ENCODE assay signal across 9 cellular contexts in the genomic region with DNA sequence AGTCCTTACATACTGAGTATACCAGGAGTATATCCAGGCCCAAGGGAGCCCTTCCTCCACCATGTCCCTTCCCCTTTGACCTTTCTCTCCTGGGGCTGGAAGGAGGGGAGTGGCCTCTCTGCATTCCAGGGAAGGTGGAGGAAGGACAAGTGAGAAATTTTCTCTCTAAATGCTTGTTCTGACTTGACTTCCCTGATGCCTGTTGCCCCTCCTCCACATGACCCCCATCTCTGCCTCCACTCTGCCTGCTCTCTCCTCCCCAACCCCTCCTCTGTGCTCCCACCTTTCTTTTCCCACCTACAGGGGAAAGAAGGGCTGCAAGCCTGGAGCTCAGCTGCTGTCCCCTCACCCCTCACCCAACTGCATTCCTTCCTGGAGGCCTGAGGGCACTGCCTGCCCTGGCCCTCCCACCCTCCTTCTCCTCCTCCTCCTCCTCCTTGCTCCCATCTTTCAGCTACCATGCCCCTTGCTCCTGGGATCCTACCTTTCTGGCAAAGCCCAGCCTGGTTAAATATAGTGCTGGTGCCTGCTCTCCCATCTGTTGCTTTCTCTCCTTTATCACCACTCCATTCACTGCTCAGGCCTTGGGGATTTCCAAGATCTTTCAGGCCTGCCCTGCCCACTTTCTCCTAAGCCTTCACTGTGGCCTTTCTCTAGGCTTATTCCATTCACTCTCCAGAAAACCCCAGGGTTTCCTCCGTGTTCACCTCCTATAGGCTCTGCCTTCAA. TPM values are rescaled to one million over a fixed set of nuclear protein-coding genes. Genes with fewer than 3 reads are reported as not detected.
DNase-seq lines count a peak whose midpoint lies in the region; ATAC-seq and TF ChIP-seq lines count a peak whose summit lies in the region.
"Had no signal": no experiment of that assay in that cellular context is flagged by ENCODE, and none has a peak within 500 bp of the region (broad histone marks: within the 10 kb centered on the region; RNA-seq: fewer than 3 reads in every experiment).

No MANE protein-coding gene starts in this region.

- peaks cover 6 to 19% (median 10%) of the 10 kb centered on the region in 4 donors for H3K4me1 ChIP-seq in transverse colon

- no peak for ATAC-seq in activated naive CD8-positive, alpha-beta T cell treated with anti-CD3 and anti-CD28 coated beads, Interleukin-2, amount 10 ng/mL, durations not matched to agents 7 days and 5 days (ENCODE audit: low read depth)

- TF ChIP-seq CTCF in transverse colon (IDR thresholded peaks at IDR 0.05), result no peak

- no peak for TF ChIP-seq POLR2A in transverse colon (IDR thresholded peaks at IDR 0.05)

- POLR2A ChIA-PET in activated naive CD8-positive, alpha-beta T cell treated with anti-CD3 and anti-CD28 coated beads, Interleukin-2, amount 10 ng/mL, durations not matched to agents 7 days and 5 days (lab: Charles Lee), result no interaction called here

- no peaks in the 10 kb centered on the region for H3K9me3 ChIP-seq in transverse colon

- no peaks in the 10 kb centered on the region for H3K4me1 Mint-ChIP-seq in activated naive CD8-positive, alpha-beta T cell treated with anti-CD3 and anti-CD28 coated beads, Interleukin-2, amount 10 ng/mL, durations not matched to agents 7 days and 5 days
- no peaks in the 10 kb centered on the region for H3K4me1 Mint-ChIP-seq in activated naive CD8-positive, alpha-beta T cell treated with anti-CD3 and anti-CD28 coated beads for 36 hours

- intact Hi-C loops in transverse colon (cut with DNase I; ENCODE audit: low total_unique reads), result no loop called here

- in situ Hi-C loops in transverse colon (cut with MboI; ENCODE audit: low pct_ligation_motif_present in 1 of 4, low pct_unique_long_range_greater_than_20kb in 1 of 4, low sequenced_read_pairs in 3 of 4), result no loop called here

- H3K4me3 Mint-ChIP-seq in activated naive CD8-positive, alpha-beta T cell treated with anti-CD3 and anti-CD28 coated beads, Interleukin-2, amount 10 ng/mL, durations not matched to agents 7 days and 5 days, result no peak overlapping the region
- no peak overlapping the region for H3K4me3 Mint-ChIP-seq in activated naive CD8-positive, alpha-beta T cell treated with anti-CD3 and anti-CD28 coated beads for 36 hours

- no peak for DNase-seq in activated naive CD8-positive, alpha-beta T cell treated with anti-CD3 and anti-CD28 coated beads, Interleukin-2, amount 10 ng/mL, durations not matched to agents 7 days and 5 days
- DNase-seq in activated naive CD8-positive, alpha-beta T cell treated with anti-CD3 and anti-CD28 coated beads for 36 hours, result no peak
- peak; percentile 17 for DNase-seq in cerebellum (ENCODE audit: low spot score)
- peak; percentile 54 for DNase-seq in kidney tubule cell (ENCODE audit: low spot score)
- no peak for DNase-seq in transverse colon
- no peak for DNase-seq in effector CD8-positive, alpha-beta T cell (lab: John Stamatoyannopoulos, UW)
- no peak for DNase-seq in D341Med (ENCODE audit: low spot score)
- no peak for DNase-seq in HPDE6-E6E7 (ENCODE audit: extremely low spot score)
- DNase-seq: NCI-H526 had no signal

- 0 to 38% methylated on average over 1 of the region's 1 CpG for WGBS in transverse colon (ENCODE audit: low coverage in 1 of 2), 2 donors

- no peak overlapping the region for H3K4me3 ChIP-seq in transverse colon

- H3K27ac ChIP-seq in transverse colon, result peak overlapping the region; percentile 25 to 47 (median 29)

- no peaks in the 10 kb centered on the region for H3K9me3 Mint-ChIP-seq in activated naive CD8-positive, alpha-beta T cell treated with anti-CD3 and anti-CD28 coated beads, Interleukin-2, amount 10 ng/mL, durations not matched to agents 7 days and 5 days
- no peaks in the 10 kb centered on the region for H3K9me3 Mint-ChIP-seq in activated naive CD8-positive, alpha-beta T cell treated with anti-CD3 and anti-CD28 coated beads for 36 hours

- no peak for TF ChIP-seq EP300 in transverse colon (IDR thresholded peaks at IDR 0.05; ENCODE audit: low read depth)

- H3K27me3 Mint-ChIP-seq in activated naive CD8-positive, alpha-beta T cell treated with anti-CD3 and anti-CD28 coated beads, Interleukin-2, amount 10 ng/mL, durations not matched to agents 7 days and 5 days, result peaks cover 2% of the 10 kb centered on the region
- H3K27me3 Mint-ChIP-seq in activated naive CD8-positive, alpha-beta T cell treated with anti-CD3 and anti-CD28 coated beads for 36 hours, result no peaks in the 10 kb centered on the region

- no peaks in the 10 kb centered on the region for H3K36me3 ChIP-seq in transverse colon

- H3K36me3 Mint-ChIP-seq in activated naive CD8-positive, alpha-beta T cell treated with anti-CD3 and anti-CD28 coated beads, Interleukin-2, amount 10 ng/mL, durations not matched to agents 7 days and 5 days, result no peaks in the 10 kb centered on the region
- no peaks in the 10 kb centered on the region for H3K36me3 Mint-ChIP-seq in activated naive CD8-positive, alpha-beta T cell treated with anti-CD3 and anti-CD28 coated beads for 36 hours

- peak overlapping the region; percentile 13 for H3K27ac Mint-ChIP-seq in activated naive CD8-positive, alpha-beta T cell treated with anti-CD3 and anti-CD28 coated beads, Interleukin-2, amount 10 ng/mL, durations not matched to agents 7 days and 5 days
- no peak overlapping the region for H3K27ac Mint-ChIP-seq in activated naive CD8-positive, alpha-beta T cell treated with anti-CD3 and anti-CD28 coated beads for 36 hours

- no peaks in the 10 kb centered on the region for H3K27me3 ChIP-seq in transverse colon

RNA-seq across cellular contexts. Expression of gene DAG1, which starts 8.5 kb away (rescaled TPM):
- 10 to 100 TPM; 14.1 to 17.5 TPM for total RNA-seq in activated naive CD8-positive, alpha-beta T cell treated with anti-CD3 and anti-CD28 coated beads, Interleukin-2, amount 10 ng/mL, durations not matched to agents 7 days and 5 days
- total RNA-seq in activated naive CD8-positive, alpha-beta T cell treated with anti-CD3 and anti-CD28 coated beads for 36 hours, result 10 to 100 TPM; 10.8 to 12.3 TPM
- total RNA-seq in cerebellum (26.3 TPM), transverse colon (10 to 100 TPM; 53.7 to 90.1 (median 55.7) TPM)

RNA-seq across cellular contexts. Expression of gene NICN1, which starts 32.5 kb away (rescaled TPM):
- 10 to 100 TPM; 25.6 to 32.7 TPM for total RNA-seq in activated naive CD8-positive, alpha-beta T cell treated with anti-CD3 and anti-CD28 coated beads, Interleukin-2, amount 10 ng/mL, durations not matched to agents 7 days and 5 days
- 1 to 10 TPM; 7.3 to 8.7 TPM for total RNA-seq in activated naive CD8-positive, alpha-beta T cell treated with anti-CD3 and anti-CD28 coated beads for 36 hours
- total RNA-seq in cerebellum (8.3 TPM), transverse colon (1 to 10 TPM in 3 of 4 donors, not detected in 1; 2.6 to 7.5 (median 5.7) TPM)

RNA-seq across cellular contexts. Expression of gene AMT, which starts 39.3 kb away (rescaled TPM):
- total RNA-seq in activated naive CD8-positive, alpha-beta T cell treated with anti-CD3 and anti-CD28 coated beads, Interleukin-2, amount 10 ng/mL, durations not matched to agents 7 days and 5 days, result 10 to 100 TPM; 10.0 to 10.3 TPM
- 1 to 10 TPM in 1 of 2 experiments, under 1 TPM in 1; 0.42 to 2.0 TPM for total RNA-seq in activated naive CD8-positive, alpha-beta T cell treated with anti-CD3 and anti-CD28 coated beads for 36 hours
- total RNA-seq in cerebellum, result 3.9 TPM
- 10 to 100 TPM; 13.5 to 58.3 (median 20.3) TPM for total RNA-seq in transverse colon

RNA-seq across cellular contexts. Expression of gene TCTA, which starts 49.4 kb away (rescaled TPM):
- total RNA-seq in activated naive CD8-positive, alpha-beta T cell treated with anti-CD3 and anti-CD28 coated beads, Interleukin-2, amount 10 ng/mL, durations not matched to agents 7 days and 5 days, result 10 to 100 TPM; 30.3 TPM
- 10 to 100 TPM; 10.2 to 10.5 TPM for total RNA-seq in activated naive CD8-positive, alpha-beta T cell treated with anti-CD3 and anti-CD28 coated beads for 36 hours
- total RNA-seq in cerebellum, result 11.3 TPM
- 10 to 100 TPM in 3 of 4 donors, 1 to 10 TPM in 1; 7.8 to 59.8 (median 38.6) TPM for total RNA-seq in transverse colon

RNA-seq across cellular contexts. Expression of gene RHOA, which starts 49.8 kb away (rescaled TPM):
- 100 to 1,000 TPM; 428 to 441 TPM for total RNA-seq in activated naive CD8-positive, alpha-beta T cell treated with anti-CD3 and anti-CD28 coated beads, Interleukin-2, amount 10 ng/mL, durations not matched to agents 7 days and 5 days
- 100 to 1,000 TPM; 414 to 420 TPM for total RNA-seq in activated naive CD8-positive, alpha-beta T cell treated with anti-CD3 and anti-CD28 coated beads for 36 hours
- total RNA-seq in cerebellum (113 TPM), transverse colon (100 to 1,000 TPM; 302 to 526 (median 401) TPM)

Comparison
In these comparisons a context has a peak if more than half of its experiments do, and no peak if none do; other contexts are left out.
1. DNase-seq: peak in cerebellum (single experiment) and kidney tubule cell (single experiment); none in activated naive CD8-positive, alpha-beta T cell treated with anti-CD3 and anti-CD28 coated beads, Interleukin-2, amount 10 ng/mL, durations not matched to agents 7 days and 5 days (single experiment), activated naive CD8-positive, alpha-beta T cell treated with anti-CD3 and anti-CD28 coated beads for 36 hours (single experiment), transverse colon (single experiment), effector CD8-positive, alpha-beta T cell (single experiment), D341Med (single experiment) and HPDE6-E6E7 (single experiment).